ENCODE assay signal across 1 cellular context in the genomic region with DNA sequence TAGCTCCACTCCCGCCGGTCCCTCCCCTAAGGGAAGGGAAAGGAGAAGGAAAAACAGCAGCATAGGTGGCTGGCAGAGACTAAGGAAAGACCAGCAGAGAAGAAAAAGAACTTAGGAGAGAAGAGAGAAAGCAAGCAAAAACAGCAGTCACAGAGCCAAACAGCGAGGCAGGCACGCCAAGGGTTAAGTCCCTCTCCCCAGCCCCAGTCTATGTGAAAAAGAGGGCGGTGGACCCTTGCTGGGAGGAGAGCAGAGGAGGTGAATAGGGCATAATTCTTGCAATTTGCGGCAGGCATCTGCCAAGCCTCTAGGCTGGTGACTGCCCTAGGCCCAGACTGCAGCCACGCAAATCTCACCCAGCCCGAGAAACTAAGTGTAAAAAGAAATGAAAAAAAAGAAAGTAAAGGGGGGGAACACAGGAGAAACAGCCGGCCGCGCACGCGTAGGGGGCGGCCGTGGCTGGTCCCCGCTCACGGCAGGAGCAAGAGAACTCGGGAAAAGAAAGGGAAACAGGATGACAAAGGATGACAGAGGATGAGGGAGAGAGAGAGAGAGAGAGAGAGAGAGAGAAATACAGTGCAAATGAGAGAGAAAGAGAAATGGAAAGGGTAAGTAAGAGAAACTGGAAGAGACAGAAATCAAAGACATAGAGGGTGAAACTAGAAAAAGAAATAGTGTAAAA.
TF ChIP-seq lines count a peak whose summit lies in the region.

No MANE protein-coding gene starts in this region.

TF ChIP-seq in WTC11, 78 proteins besides CTCF, POLR2A, EP300 and RAD21 (continued from another document):
- TF ChIP-seq, protein P1, sequence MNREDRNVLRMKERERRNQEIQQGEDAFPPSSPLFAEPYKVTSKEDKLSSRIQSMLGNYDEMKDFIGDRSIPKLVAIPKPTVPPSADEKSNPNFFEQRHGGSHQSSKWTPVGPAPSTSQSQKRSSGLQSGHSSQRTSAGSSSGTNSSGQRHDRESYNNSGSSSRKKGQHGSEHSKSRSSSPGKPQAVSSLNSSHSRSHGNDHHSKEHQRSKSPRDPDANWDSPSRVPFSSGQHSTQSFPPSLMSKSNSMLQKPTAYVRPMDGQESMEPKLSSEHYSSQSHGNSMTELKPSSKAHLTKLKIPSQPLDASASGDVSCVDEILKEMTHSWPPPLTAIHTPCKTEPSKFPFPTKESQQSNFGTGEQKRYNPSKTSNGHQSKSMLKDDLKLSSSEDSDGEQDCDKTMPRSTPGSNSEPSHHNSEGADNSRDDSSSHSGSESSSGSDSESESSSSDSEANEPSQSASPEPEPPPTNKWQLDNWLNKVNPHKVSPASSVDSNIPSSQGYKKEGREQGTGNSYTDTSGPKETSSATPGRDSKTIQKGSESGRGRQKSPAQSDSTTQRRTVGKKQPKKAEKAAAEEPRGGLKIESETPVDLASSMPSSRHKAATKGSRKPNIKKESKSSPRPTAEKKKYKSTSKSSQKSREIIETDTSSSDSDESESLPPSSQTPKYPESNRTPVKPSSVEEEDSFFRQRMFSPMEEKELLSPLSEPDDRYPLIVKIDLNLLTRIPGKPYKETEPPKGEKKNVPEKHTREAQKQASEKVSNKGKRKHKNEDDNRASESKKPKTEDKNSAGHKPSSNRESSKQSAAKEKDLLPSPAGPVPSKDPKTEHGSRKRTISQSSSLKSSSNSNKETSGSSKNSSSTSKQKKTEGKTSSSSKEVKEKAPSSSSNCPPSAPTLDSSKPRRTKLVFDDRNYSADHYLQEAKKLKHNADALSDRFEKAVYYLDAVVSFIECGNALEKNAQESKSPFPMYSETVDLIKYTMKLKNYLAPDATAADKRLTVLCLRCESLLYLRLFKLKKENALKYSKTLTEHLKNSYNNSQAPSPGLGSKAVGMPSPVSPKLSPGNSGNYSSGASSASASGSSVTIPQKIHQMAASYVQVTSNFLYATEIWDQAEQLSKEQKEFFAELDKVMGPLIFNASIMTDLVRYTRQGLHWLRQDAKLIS (CRISPR knock-in tag; IDR thresholded peaks at IDR 0.05; ENCODE audit: borderline replicate concordance) = no peak
- TF ChIP-seq, protein P2, sequence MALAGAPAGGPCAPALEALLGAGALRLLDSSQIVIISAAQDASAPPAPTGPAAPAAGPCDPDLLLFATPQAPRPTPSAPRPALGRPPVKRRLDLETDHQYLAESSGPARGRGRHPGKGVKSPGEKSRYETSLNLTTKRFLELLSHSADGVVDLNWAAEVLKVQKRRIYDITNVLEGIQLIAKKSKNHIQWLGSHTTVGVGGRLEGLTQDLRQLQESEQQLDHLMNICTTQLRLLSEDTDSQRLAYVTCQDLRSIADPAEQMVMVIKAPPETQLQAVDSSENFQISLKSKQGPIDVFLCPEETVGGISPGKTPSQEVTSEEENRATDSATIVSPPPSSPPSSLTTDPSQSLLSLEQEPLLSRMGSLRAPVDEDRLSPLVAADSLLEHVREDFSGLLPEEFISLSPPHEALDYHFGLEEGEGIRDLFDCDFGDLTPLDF (CRISPR knock-in tag; IDR thresholded peaks at IDR 0.05) = no peak
- TF ChIP-seq MYBL2 (CRISPR knock-in tag; IDR thresholded peaks at IDR 0.05) (no peak), ZNF416 (CRISPR knock-in tag; IDR thresholded peaks at IDR 0.05) (no peak), RORB (CRISPR knock-in tag; IDR thresholded peaks at IDR 0.05) (no peak), PRRX2 (CRISPR knock-in tag; IDR thresholded peaks at IDR 0.05) (no peak), OVOL2 (CRISPR knock-in tag; IDR thresholded peaks at IDR 0.05; ENCODE audit: borderline replicate concordance) (no peak)
- TF ChIP-seq, protein P3, sequence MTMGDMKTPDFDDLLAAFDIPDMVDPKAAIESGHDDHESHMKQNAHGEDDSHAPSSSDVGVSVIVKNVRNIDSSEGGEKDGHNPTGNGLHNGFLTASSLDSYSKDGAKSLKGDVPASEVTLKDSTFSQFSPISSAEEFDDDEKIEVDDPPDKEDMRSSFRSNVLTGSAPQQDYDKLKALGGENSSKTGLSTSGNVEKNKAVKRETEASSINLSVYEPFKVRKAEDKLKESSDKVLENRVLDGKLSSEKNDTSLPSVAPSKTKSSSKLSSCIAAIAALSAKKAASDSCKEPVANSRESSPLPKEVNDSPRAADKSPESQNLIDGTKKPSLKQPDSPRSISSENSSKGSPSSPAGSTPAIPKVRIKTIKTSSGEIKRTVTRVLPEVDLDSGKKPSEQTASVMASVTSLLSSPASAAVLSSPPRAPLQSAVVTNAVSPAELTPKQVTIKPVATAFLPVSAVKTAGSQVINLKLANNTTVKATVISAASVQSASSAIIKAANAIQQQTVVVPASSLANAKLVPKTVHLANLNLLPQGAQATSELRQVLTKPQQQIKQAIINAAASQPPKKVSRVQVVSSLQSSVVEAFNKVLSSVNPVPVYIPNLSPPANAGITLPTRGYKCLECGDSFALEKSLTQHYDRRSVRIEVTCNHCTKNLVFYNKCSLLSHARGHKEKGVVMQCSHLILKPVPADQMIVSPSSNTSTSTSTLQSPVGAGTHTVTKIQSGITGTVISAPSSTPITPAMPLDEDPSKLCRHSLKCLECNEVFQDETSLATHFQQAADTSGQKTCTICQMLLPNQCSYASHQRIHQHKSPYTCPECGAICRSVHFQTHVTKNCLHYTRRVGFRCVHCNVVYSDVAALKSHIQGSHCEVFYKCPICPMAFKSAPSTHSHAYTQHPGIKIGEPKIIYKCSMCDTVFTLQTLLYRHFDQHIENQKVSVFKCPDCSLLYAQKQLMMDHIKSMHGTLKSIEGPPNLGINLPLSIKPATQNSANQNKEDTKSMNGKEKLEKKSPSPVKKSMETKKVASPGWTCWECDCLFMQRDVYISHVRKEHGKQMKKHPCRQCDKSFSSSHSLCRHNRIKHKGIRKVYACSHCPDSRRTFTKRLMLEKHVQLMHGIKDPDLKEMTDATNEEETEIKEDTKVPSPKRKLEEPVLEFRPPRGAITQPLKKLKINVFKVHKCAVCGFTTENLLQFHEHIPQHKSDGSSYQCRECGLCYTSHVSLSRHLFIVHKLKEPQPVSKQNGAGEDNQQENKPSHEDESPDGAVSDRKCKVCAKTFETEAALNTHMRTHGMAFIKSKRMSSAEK (CRISPR knock-in tag; IDR thresholded peaks at IDR 0.05; ENCODE audit: borderline replicate concordance) = no peak
- TF ChIP-seq, protein P4, sequence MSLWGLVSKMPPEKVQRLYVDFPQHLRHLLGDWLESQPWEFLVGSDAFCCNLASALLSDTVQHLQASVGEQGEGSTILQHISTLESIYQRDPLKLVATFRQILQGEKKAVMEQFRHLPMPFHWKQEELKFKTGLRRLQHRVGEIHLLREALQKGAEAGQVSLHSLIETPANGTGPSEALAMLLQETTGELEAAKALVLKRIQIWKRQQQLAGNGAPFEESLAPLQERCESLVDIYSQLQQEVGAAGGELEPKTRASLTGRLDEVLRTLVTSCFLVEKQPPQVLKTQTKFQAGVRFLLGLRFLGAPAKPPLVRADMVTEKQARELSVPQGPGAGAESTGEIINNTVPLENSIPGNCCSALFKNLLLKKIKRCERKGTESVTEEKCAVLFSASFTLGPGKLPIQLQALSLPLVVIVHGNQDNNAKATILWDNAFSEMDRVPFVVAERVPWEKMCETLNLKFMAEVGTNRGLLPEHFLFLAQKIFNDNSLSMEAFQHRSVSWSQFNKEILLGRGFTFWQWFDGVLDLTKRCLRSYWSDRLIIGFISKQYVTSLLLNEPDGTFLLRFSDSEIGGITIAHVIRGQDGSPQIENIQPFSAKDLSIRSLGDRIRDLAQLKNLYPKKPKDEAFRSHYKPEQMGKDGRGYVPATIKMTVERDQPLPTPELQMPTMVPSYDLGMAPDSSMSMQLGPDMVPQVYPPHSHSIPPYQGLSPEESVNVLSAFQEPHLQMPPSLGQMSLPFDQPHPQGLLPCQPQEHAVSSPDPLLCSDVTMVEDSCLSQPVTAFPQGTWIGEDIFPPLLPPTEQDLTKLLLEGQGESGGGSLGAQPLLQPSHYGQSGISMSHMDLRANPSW (CRISPR knock-in tag; conservative IDR thresholded peaks at IDR 0.05; ENCODE audit: low read depth) = no peak
- TF ChIP-seq, protein P5, sequence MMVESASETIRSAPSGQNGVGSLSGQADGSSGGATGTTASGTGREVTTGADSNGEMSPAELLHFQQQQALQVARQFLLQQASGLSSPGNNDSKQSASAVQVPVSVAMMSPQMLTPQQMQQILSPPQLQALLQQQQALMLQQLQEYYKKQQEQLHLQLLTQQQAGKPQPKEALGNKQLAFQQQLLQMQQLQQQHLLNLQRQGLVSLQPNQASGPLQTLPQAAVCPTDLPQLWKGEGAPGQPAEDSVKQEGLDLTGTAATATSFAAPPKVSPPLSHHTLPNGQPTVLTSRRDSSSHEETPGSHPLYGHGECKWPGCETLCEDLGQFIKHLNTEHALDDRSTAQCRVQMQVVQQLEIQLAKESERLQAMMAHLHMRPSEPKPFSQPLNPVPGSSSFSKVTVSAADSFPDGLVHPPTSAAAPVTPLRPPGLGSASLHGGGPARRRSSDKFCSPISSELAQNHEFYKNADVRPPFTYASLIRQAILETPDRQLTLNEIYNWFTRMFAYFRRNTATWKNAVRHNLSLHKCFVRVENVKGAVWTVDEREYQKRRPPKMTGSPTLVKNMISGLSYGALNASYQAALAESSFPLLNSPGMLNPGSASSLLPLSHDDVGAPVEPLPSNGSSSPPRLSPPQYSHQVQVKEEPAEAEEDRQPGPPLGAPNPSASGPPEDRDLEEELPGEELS (CRISPR knock-in tag; IDR thresholded peaks at IDR 0.05) = no peak
